28 cellular contexts compared by ENCODE assay signal in genomic region chr6:127466416-127466815, GRCh38. TPM values are rescaled to one million over a fixed set of nuclear protein-coding genes. Genes with fewer than 3 reads are reported as not detected.
"Had no signal": no experiment of that assay in that cellular context is flagged by ENCODE, and none has a peak within 500 bp of the region (broad histone marks: within the 10 kb centered on the region; RNA-seq: fewer than 3 reads in every experiment).

No MANE protein-coding gene starts in this region.

- H3K27ac ChIP-seq: ascending aorta, brain microvascular endothelial cell, coronary artery, dorsolateral prefrontal cortex, esophagus squamous epithelium, heart right ventricle had no signal

- H3K36me3 Mint-ChIP-seq: activated naive CD4-positive, alpha-beta T cell treated with anti-CD3 and anti-CD28 coated beads, Interleukin-2, amount 10 ng/mL, durations not matched to agents 7 days and 5 days; activated naive CD4-positive, alpha-beta T cell treated with anti-CD3 and anti-CD28 coated beads, Interleukin-2, amount 50 U/mL, for 72 hours; activated naive CD8-positive, alpha-beta T cell treated with anti-CD3 and anti-CD28 coated beads, Interleukin-2, amount 10 ng/mL, durations not matched to agents 7 days and 5 days had no signal

- H3K4me3 Mint-ChIP-seq: activated CD4-positive, alpha-beta memory T cell treated with anti-CD3 and anti-CD28 coated beads, Interleukin-2, amount 10 ng/mL, durations not matched to agents 7 days and 5 days; activated CD4-positive, alpha-beta T cell treated with anti-CD3 and anti-CD28 coated beads, Interleukin-2, amount 10 ng/mL, durations not matched to agents 7 days and 5 days; activated naive CD4-positive, alpha-beta T cell treated with anti-CD3 and anti-CD28 coated beads, Interleukin-2, amount 10 ng/mL, durations not matched to agents 7 days and 5 days; activated naive CD8-positive, alpha-beta T cell treated with anti-CD3 and anti-CD28 coated beads, Interleukin-2, amount 10 ng/mL, durations not matched to agents 7 days and 5 days; activated T-cell treated with anti-CD3 and anti-CD28 coated beads, Interleukin-2, amount 50 U/mL, for 24 hours; activated T-cell treated with anti-CD3 and anti-CD28 coated beads, Interleukin-2, amount 50 U/mL, for 72 hours; dendritic cell treated with granulocyte-macrophage colony-stimulating factor and Interleukin-4, amounts not matched to agents 40 ng/mL and 50 ng/mL, for 4 days; endodermal cell had no signal

- H3K27ac Mint-ChIP-seq: activated CD4-positive, alpha-beta memory T cell treated with anti-CD3 and anti-CD28 coated beads, Interleukin-2, amount 10 ng/mL, durations not matched to agents 7 days and 5 days; activated CD4-positive, alpha-beta T cell treated with anti-CD3 and anti-CD28 coated beads, Interleukin-2, amount 10 ng/mL, durations not matched to agents 7 days and 5 days; activated naive CD4-positive, alpha-beta T cell treated with anti-CD3 and anti-CD28 coated beads, Interleukin-2, amount 10 ng/mL, durations not matched to agents 7 days and 5 days; activated naive CD4-positive, alpha-beta T cell treated with anti-CD3 and anti-CD28 coated beads, Interleukin-2, amount 50 U/mL, for 72 hours; activated naive CD8-positive, alpha-beta T cell treated with anti-CD3 and anti-CD28 coated beads, Interleukin-2, amount 10 ng/mL, durations not matched to agents 7 days and 5 days; activated T-cell treated with anti-CD3 and anti-CD28 coated beads, Interleukin-2, amount 50 U/mL, for 24 hours; activated T-cell treated with anti-CD3 and anti-CD28 coated beads, Interleukin-2, amount 50 U/mL, for 72 hours; dendritic cell treated with granulocyte-macrophage colony-stimulating factor and Interleukin-4, amounts not matched to agents 40 ng/mL and 50 ng/mL, for 4 days; endodermal cell had no signal

- DNase-seq: activated CD4-positive, alpha-beta memory T cell treated with anti-CD3 and anti-CD28 coated beads, Interleukin-2, amount 10 ng/mL, durations not matched to agents 7 days and 5 days; activated CD4-positive, alpha-beta T cell treated with anti-CD3 and anti-CD28 coated beads for 1 hour; activated CD4-positive, alpha-beta T cell treated with anti-CD3 and anti-CD28 coated beads for 4 hours; activated CD4-positive, alpha-beta T cell treated with anti-CD3 and anti-CD28 coated beads, Interleukin-2, amount 10 ng/mL, durations not matched to agents 7 days and 5 days; activated CD4-positive, alpha-beta T cell treated with anti-CD3 and anti-CD28 coated beads, Interleukin-2, amount 50 U/mL, for 4 hours; activated CD8-positive, alpha-beta memory T cell treated with anti-CD3 and anti-CD28 coated beads, Interleukin-2, amount 50 U/mL, for 48 hours; activated gamma-delta T cell; activated naive CD4-positive, alpha-beta T cell; activated naive CD4-positive, alpha-beta T cell treated with anti-CD3 and anti-CD28 coated beads, Interleukin-2, amount 10 ng/mL, durations not matched to agents 7 days and 5 days; activated naive CD8-positive, alpha-beta T cell treated with anti-CD3 and anti-CD28 coated beads, Interleukin-2, amount 10 ng/mL, durations not matched to agents 7 days and 5 days; activated T-cell treated with anti-CD3 and anti-CD28 coated beads for 4 hours; activated T-cell treated with anti-CD3 and anti-CD28 coated beads, Interleukin-2, amount 50 U/mL, for 24 hours; activated T-cell treated with anti-CD3 and anti-CD28 coated beads, Interleukin-2, amount 50 U/mL, for 72 hours; brain microvascular endothelial cell; cerebellar nuclear complex; dorsolateral prefrontal cortex; effector memory CD4-positive, alpha-beta T cell; endodermal cell; erythroblast; esophagus squamous epithelium; foreskin melanocyte; heart right ventricle; T-helper 2 cell had no signal

- ATAC-seq: activated naive CD4-positive, alpha-beta T cell treated with anti-CD3 and anti-CD28 coated beads, Interleukin-2, amount 50 U/mL, for 72 hours; activated T-cell treated with anti-CD3 and anti-CD28 coated beads, Interleukin-2, amount 50 U/mL, for 72 hours; gastroesophageal sphincter; heart right ventricle had no signal

- H3K4me1 Mint-ChIP-seq: activated CD4-positive, alpha-beta T cell treated with anti-CD3 and anti-CD28 coated beads, Interleukin-2, amount 10 ng/mL, durations not matched to agents 7 days and 5 days; activated naive CD4-positive, alpha-beta T cell treated with anti-CD3 and anti-CD28 coated beads, Interleukin-2, amount 10 ng/mL, durations not matched to agents 7 days and 5 days; endodermal cell had no signal

- H3K36me3 ChIP-seq: ascending aorta, brain microvascular endothelial cell, esophagus squamous epithelium, gastroesophageal sphincter, heart right ventricle had no signal

- H3K27me3 Mint-ChIP-seq: activated CD4-positive, alpha-beta memory T cell treated with anti-CD3 and anti-CD28 coated beads, Interleukin-2, amount 10 ng/mL, durations not matched to agents 7 days and 5 days; activated CD4-positive, alpha-beta T cell treated with anti-CD3 and anti-CD28 coated beads, Interleukin-2, amount 10 ng/mL, durations not matched to agents 7 days and 5 days; activated naive CD4-positive, alpha-beta T cell treated with anti-CD3 and anti-CD28 coated beads, Interleukin-2, amount 10 ng/mL, durations not matched to agents 7 days and 5 days; activated naive CD8-positive, alpha-beta T cell treated with anti-CD3 and anti-CD28 coated beads, Interleukin-2, amount 10 ng/mL, durations not matched to agents 7 days and 5 days; activated T-cell treated with anti-CD3 and anti-CD28 coated beads, Interleukin-2, amount 50 U/mL, for 24 hours; dendritic cell treated with granulocyte-macrophage colony-stimulating factor and Interleukin-4, amounts not matched to agents 40 ng/mL and 50 ng/mL, for 4 days had no signal

- H3K4me3 ChIP-seq: ascending aorta, coronary artery, dorsolateral prefrontal cortex, esophagus squamous epithelium, gastroesophageal sphincter, heart right ventricle had no signal

- H3K9me3 Mint-ChIP-seq: activated CD4-positive, alpha-beta memory T cell treated with anti-CD3 and anti-CD28 coated beads, Interleukin-2, amount 10 ng/mL, durations not matched to agents 7 days and 5 days; activated CD4-positive, alpha-beta T cell treated with anti-CD3 and anti-CD28 coated beads, Interleukin-2, amount 10 ng/mL, durations not matched to agents 7 days and 5 days; activated naive CD4-positive, alpha-beta T cell treated with anti-CD3 and anti-CD28 coated beads, Interleukin-2, amount 10 ng/mL, durations not matched to agents 7 days and 5 days; activated naive CD4-positive, alpha-beta T cell treated with anti-CD3 and anti-CD28 coated beads, Interleukin-2, amount 50 U/mL, for 72 hours; activated naive CD8-positive, alpha-beta T cell treated with anti-CD3 and anti-CD28 coated beads, Interleukin-2, amount 10 ng/mL, durations not matched to agents 7 days and 5 days; activated T-cell treated with anti-CD3 and anti-CD28 coated beads, Interleukin-2, amount 50 U/mL, for 24 hours; activated T-cell treated with anti-CD3 and anti-CD28 coated beads, Interleukin-2, amount 50 U/mL, for 72 hours; dendritic cell treated with granulocyte-macrophage colony-stimulating factor and Interleukin-4, amounts not matched to agents 40 ng/mL and 50 ng/mL, for 4 days; endodermal cell had no signal

- H3K27me3 ChIP-seq: ascending aorta, brain microvascular endothelial cell, dorsolateral prefrontal cortex, esophagus squamous epithelium, gastroesophageal sphincter, heart right ventricle had no signal

- H3K9me3 ChIP-seq: ascending aorta, esophagus squamous epithelium, gastroesophageal sphincter, heart right ventricle had no signal

RNA-seq across cellular contexts. Expression of gene KIAA0408, which starts 7.2 kb away (rescaled TPM):
- total RNA-seq: ascending aorta had no signal
